Comparison of ENCODE assay signal across 8 cellular contexts in genomic region chr1:109776911-109777310, GRCh38. TPM values are rescaled to one million over a fixed set of nuclear protein-coding genes. Genes with fewer than 3 reads are reported as not detected.
DNase-seq lines count a peak whose midpoint lies in the region; ATAC-seq and TF ChIP-seq lines count a peak whose summit lies in the region.

No MANE protein-coding gene starts in this region.

- peaks cover 14% of the 10 kb centered on the region for H3K4me1 Mint-ChIP-seq in activated CD4-positive, alpha-beta memory T cell treated with anti-CD3 and anti-CD28 coated beads, Interleukin-2, amount 10 ng/mL, durations not matched to agents 7 days and 5 days
- peaks cover 6% of the 10 kb centered on the region for H3K4me1 Mint-ChIP-seq in memory B cell

- peak; percentile 66 for DNase-seq in NCI-H748 treated with DMSO at 0.1 percent for 48 hours (lab: John Stamatoyannopoulos, UW)
- DNase-seq in activated CD4-positive, alpha-beta memory T cell treated with anti-CD3 and anti-CD28 coated beads, Interleukin-2, amount 10 ng/mL, durations not matched to agents 7 days and 5 days = peak; percentile 85
- DNase-seq in ecto neural progenitor cell (ENCODE audit: low spot score) = peak; percentile 89
- DNase-seq in memory B cell (ENCODE audit: low spot score in 2 of 2) = peak; percentile 73 to 75
- DNase-seq in stimulated activated CD8-positive, alpha-beta memory T cell treated with anti-CD3 and anti-CD28 coated beads, Interleukin-15, amount 100 ng/mL, for 48 hours (ENCODE audit: low read depth in 2 of 2) = peak; percentile 46 to 55

- H3K4me3 Mint-ChIP-seq in activated CD4-positive, alpha-beta memory T cell treated with anti-CD3 and anti-CD28 coated beads, Interleukin-2, amount 10 ng/mL, durations not matched to agents 7 days and 5 days = no peak overlapping the region
- H3K4me3 Mint-ChIP-seq in memory B cell = no peak overlapping the region

- peak; percentile 98 for TF ChIP-seq CTCF in GM12872 (IDR thresholded peaks at IDR 0.05; ENCODE audit: insufficient read depth, low read depth, low read length)

- H3K36me3 Mint-ChIP-seq in activated CD4-positive, alpha-beta memory T cell treated with anti-CD3 and anti-CD28 coated beads, Interleukin-2, amount 10 ng/mL, durations not matched to agents 7 days and 5 days (ENCODE audit: low read depth) = peaks cover 8% of the 10 kb centered on the region
- peaks cover 5% of the 10 kb centered on the region for H3K36me3 Mint-ChIP-seq in memory B cell

- ATAC-seq in HG03159 (IDR thresholded peaks at IDR 0.05; ENCODE audit: unreplicated experiment) (peak; percentile 61), memory B cell (ENCODE audit: low read depth) (peak; percentile 76), HG02970 (IDR thresholded peaks at IDR 0.05; ENCODE audit: low FRiP score, unreplicated experiment) (no peak)

- peaks cover 7% of the 10 kb centered on the region for H3K27me3 Mint-ChIP-seq in activated CD4-positive, alpha-beta memory T cell treated with anti-CD3 and anti-CD28 coated beads, Interleukin-2, amount 10 ng/mL, durations not matched to agents 7 days and 5 days
- H3K27me3 Mint-ChIP-seq in memory B cell = peaks cover 4% of the 10 kb centered on the region

- CTCF ChIA-PET in activated CD4-positive, alpha-beta memory T cell treated with anti-CD3 and anti-CD28 coated beads, Interleukin-2, amount 10 ng/mL, durations not matched to agents 7 days and 5 days (lab: Charles Lee) = interaction anchor here (0.6 to 27.1 kb wide), 35 partner anchors 12 to 328 kb away, joined by 3 to 655 read pairs (median 5); partner anchors contain the start of genes AHCYL1, CSF1 and STRIP1

- H3K27ac Mint-ChIP-seq in activated CD4-positive, alpha-beta memory T cell treated with anti-CD3 and anti-CD28 coated beads, Interleukin-2, amount 10 ng/mL, durations not matched to agents 7 days and 5 days = peak overlapping the region; percentile 24
- H3K27ac Mint-ChIP-seq in memory B cell = peak overlapping the region; percentile 3

- POLR2A ChIA-PET in activated CD4-positive, alpha-beta memory T cell treated with anti-CD3 and anti-CD28 coated beads, Interleukin-2, amount 10 ng/mL, durations not matched to agents 7 days and 5 days (lab: Charles Lee) = interaction anchor here (0.5 to 9.0 kb wide), 15 partner anchors 8 to 234 kb away, joined by 3 to 71 read pairs (median 5); partner anchors contain the start of genes AHCYL1 and GNAI3

- peaks cover 7% of the 10 kb centered on the region for H3K9me3 Mint-ChIP-seq in activated CD4-positive, alpha-beta memory T cell treated with anti-CD3 and anti-CD28 coated beads, Interleukin-2, amount 10 ng/mL, durations not matched to agents 7 days and 5 days
- peaks cover 5% of the 10 kb centered on the region for H3K9me3 Mint-ChIP-seq in memory B cell

RNA-seq across cellular contexts. Expression of gene EPS8L3, which starts 13.2 kb away (rescaled TPM):
- not detected for total RNA-seq in activated CD4-positive, alpha-beta memory T cell treated with anti-CD3 and anti-CD28 coated beads, Interleukin-2, amount 10 ng/mL, durations not matched to agents 7 days and 5 days

RNA-seq across cellular contexts. Expression of gene GSTM3, which starts 36.1 kb away (rescaled TPM):
- total RNA-seq in activated CD4-positive, alpha-beta memory T cell treated with anti-CD3 and anti-CD28 coated beads, Interleukin-2, amount 10 ng/mL, durations not matched to agents 7 days and 5 days = under 1 TPM; 0.23 to 0.95 TPM
